Comparison of ENCODE assay signal across 16 cellular contexts in genomic region chr10:35228058-35228457, GRCh38.
DNase-seq lines count a peak whose midpoint lies in the region; ATAC-seq, FAIRE-seq and TF ChIP-seq lines count a peak whose summit lies in the region.
"Had no signal": no experiment of that assay in that cellular context is flagged by ENCODE, and none has a peak within 500 bp of the region (broad histone marks: within the 10 kb centered on the region; RNA-seq: fewer than 3 reads in every experiment).

No MANE protein-coding gene starts in this region.

- no peaks in the 10 kb centered on the region for H3K36me3 ChIP-seq in GM23338 (ENCODE audit: insufficient read depth)
- H3K36me3 ChIP-seq in SK-N-SH (replicated peaks in 1 of 2; ENCODE audit: control insufficient read depth in 1 of 2, insufficient read depth in 2 of 2, low read length in 1 of 2) = no peaks in the 10 kb centered on the region
- no peaks in the 10 kb centered on the region for H3K36me3 ChIP-seq in smooth muscle cell (ENCODE audit: low read depth)
- H3K36me3 ChIP-seq: HAP-1, SJCRH30 had no signal

- no peak for TF ChIP-seq POLR2A in GM12892 (IDR thresholded peaks at IDR 0.05; ENCODE audit: low read depth, low read length)

- TF ChIP-seq CTCF in GM23338 (conservative IDR thresholded peaks at IDR 0.05; ENCODE audit: low read depth in 2 of 2) (peak in 1 of 2 experiments; percentile 30; a peak in 2 of 4 replicates), SK-N-SH (IDR thresholded peaks at IDR 0.05) (peak; percentile 26; the same call in 1 of the 2 replicates), fibroblast of pulmonary artery (IDR thresholded peaks at IDR 0.05; ENCODE audit: low read length, missing control alignments) (peak; percentile 3), smooth muscle cell (IDR thresholded peaks at IDR 0.05; ENCODE audit: borderline replicate concordance, insufficient read depth, poor library complexity, severe bottlenecking) (peak; percentile 12)

- no peak for TF ChIP-seq EP300 in SK-N-SH (IDR thresholded peaks at IDR 0.05; ENCODE audit: borderline replicate concordance in 1 of 2, low read depth in 1 of 2, low read length in 1 of 2)

- H3K9me3 ChIP-seq in SK-N-SH (no peaks in the 10 kb centered on the region), smooth muscle cell (replicated peaks; ENCODE audit: low read depth) (no peaks in the 10 kb centered on the region)
- H3K9me3 ChIP-seq: HAP-1, SJCRH30 had no signal

- H3K27me3 ChIP-seq in GM23338 (ENCODE audit: insufficient read depth) (no peaks in the 10 kb centered on the region), SK-N-SH (ENCODE audit: insufficient read depth) (no peaks in the 10 kb centered on the region), smooth muscle cell (ENCODE audit: low read depth) (no peaks in the 10 kb centered on the region)
- H3K27me3 ChIP-seq: SJCRH30 had no signal

- POLR2A ChIA-PET in SK-N-SH (lab: Yijun Ruan, JAX) = interaction anchor here (0.6 kb wide), 1 partner anchor 99 kb away, joined by 4 read pairs; no protein-coding TSS in a partner anchor

- no peak overlapping the region for H3K4me3 Mint-ChIP-seq in GM23338

- CTCF ChIA-PET in SK-N-SH (lab: Yijun Ruan, JAX) = interaction anchor here (0.8 to 1.5 kb wide), 3 partner anchors 9 to 108 kb away, joined by 3 read pairs; no protein-coding TSS in a partner anchor

- H3K9me2 ChIP-seq in GM23338 (ENCODE audit: insufficient read depth) (no peaks in the 10 kb centered on the region), SK-N-SH (no peaks in the 10 kb centered on the region)

- no peaks in the 10 kb centered on the region for H3K4me1 ChIP-seq in GM23338 (ENCODE audit: insufficient read depth)
- H3K4me1 ChIP-seq in SK-N-SH (ENCODE audit: control insufficient read depth in 1 of 2, insufficient read depth in 2 of 2, low read depth in 1 of 2, low read length in 1 of 2) = no peaks in the 10 kb centered on the region
- peaks cover 3% of the 10 kb centered on the region for H3K4me1 ChIP-seq in smooth muscle cell (ENCODE audit: low read depth)
- H3K4me1 ChIP-seq: HAP-1, SJCRH30 had no signal

- H3K4me1 Mint-ChIP-seq in GM23338 = peaks cover 6% of the 10 kb centered on the region

- H3K9ac ChIP-seq in SK-N-SH = no peak overlapping the region
- no peak overlapping the region for H3K9ac ChIP-seq in smooth muscle cell (ENCODE audit: low read depth)

- ATAC-seq in GM23338 = no peak

- H3F3A ChIP-seq in GM23338 (replicated peaks; ENCODE audit: low read depth) (no peaks in the 10 kb centered on the region), SK-N-SH (replicated peaks; ENCODE audit: insufficient read depth) (no peaks in the 10 kb centered on the region), smooth muscle cell (ENCODE audit: low read depth) (no peaks in the 10 kb centered on the region)

- no peaks in the 10 kb centered on the region for H3K9me3 Mint-ChIP-seq in GM23338

- 87% methylated on average over 1 of the region's 1 CpG for WGBS in SK-N-SH (ENCODE audit: low lambda C conversion rate)
- WGBS in smooth muscle cell (ENCODE audit: low lambda C conversion rate) = 89% methylated on average over 1 of the region's 1 CpG

- H3K79me2 ChIP-seq in GM23338 (replicated peaks; ENCODE audit: insufficient read depth) (no peaks in the 10 kb centered on the region), SK-N-SH (ENCODE audit: insufficient read depth) (no peaks in the 10 kb centered on the region), smooth muscle cell (ENCODE audit: low read depth) (no peaks in the 10 kb centered on the region)

- peak; percentile 27 for DNase-seq in GM23338 (ENCODE audit: low spot score)
- no peak for DNase-seq in SK-N-SH
- no peak for DNase-seq in fibroblast of pulmonary artery (ENCODE audit: low read depth)
- no peak for DNase-seq in smooth muscle cell (lab: John Stamatoyannopoulos, UW; ENCODE audit: unreplicated experiment)
- no peak for DNase-seq in activated CD4-positive, CD25-positive, alpha-beta regulatory T cell (lab: John Stamatoyannopoulos, UW)
- no peak for DNase-seq in DMS114 treated with DMSO at 0.1 percent for 48 hours (lab: John Stamatoyannopoulos, UW; ENCODE audit: unreplicated experiment)
- no peak for DNase-seq in GM12892 (ENCODE audit: insufficient read length)
- DNase-seq: C1 segment of cervical spinal cord, DMS79, GDM1, MV-4-11, NCI-H1436, NCI-H2029 treated with DMSO at 0.1 percent for 48 hours, NCI-H524, SJCRH30 had no signal

- H2AFZ ChIP-seq in GM23338 (no peak overlapping the region), SK-N-SH (ENCODE audit: low read depth) (no peak overlapping the region), smooth muscle cell (ENCODE audit: low read depth) (no peak overlapping the region)

- H3K4me2 ChIP-seq in GM23338 = no peak overlapping the region
- H3K4me2 ChIP-seq in SK-N-SH = no peak overlapping the region
- no peak overlapping the region for H3K4me2 ChIP-seq in smooth muscle cell

- no peak for TF ChIP-seq RAD21 in SK-N-SH (IDR thresholded peaks at IDR 0.05; ENCODE audit: low read length)

- H3K27ac ChIP-seq in GM23338 (ENCODE audit: low read depth) (no peak overlapping the region), SK-N-SH (ENCODE audit: low read depth in 2 of 2, low read length in 1 of 2) (no peak overlapping the region), smooth muscle cell (ENCODE audit: low read depth) (no peak overlapping the region)
- H3K27ac ChIP-seq: SJCRH30 had no signal

- no peaks in the 10 kb centered on the region for H3K36me3 Mint-ChIP-seq in GM23338 (ENCODE audit: low read depth)

- H4K20me1 ChIP-seq in GM23338 (replicated peaks; ENCODE audit: insufficient read depth) (no peaks in the 10 kb centered on the region), SK-N-SH (ENCODE audit: insufficient read depth) (no peaks in the 10 kb centered on the region), smooth muscle cell (ENCODE audit: low read depth) (no peaks in the 10 kb centered on the region)

- H3K27ac Mint-ChIP-seq in GM23338 = no peak overlapping the region

- no peaks in the 10 kb centered on the region for H3K27me3 Mint-ChIP-seq in GM23338 (ENCODE audit: insufficient read depth, low read depth, poor library complexity)

- no peak overlapping the region for H3K4me3 ChIP-seq in GM23338
- H3K4me3 ChIP-seq in SK-N-SH (ENCODE audit: low read depth in 2 of 2, low read length in 1 of 2) = no peak overlapping the region
- no peak overlapping the region for H3K4me3 ChIP-seq in fibroblast of pulmonary artery (replicated peaks; ENCODE audit: low read depth, low read length)
- H3K4me3 ChIP-seq in smooth muscle cell = no peak overlapping the region
- H3K4me3 ChIP-seq: HAP-1, SJCRH30 had no signal

- FAIRE-seq in GM12892 (lab: Jason Lieb, UNC) = no peak

TF ChIP-seq in SK-N-SH, 30 proteins besides CTCF, POLR2A, EP300 and RAD21 (continues in another document):
- TF ChIP-seq ELF1 (IDR thresholded peaks at IDR 0.05) (no peak), FOSL2 (IDR thresholded peaks at IDR 0.05; ENCODE audit: borderline replicate concordance, low read depth) (no peak), TEAD4 (IDR thresholded peaks at IDR 0.05; ENCODE audit: borderline replicate concordance, insufficient read depth) (no peak), FOXM1 (IDR thresholded peaks at IDR 0.05; ENCODE audit: low read depth) (no peak), CHD2 (IDR thresholded peaks at IDR 0.05; ENCODE audit: low read length, partially characterized antibody) (no peak), ZBTB33 (IDR thresholded peaks at IDR 0.05; ENCODE audit: borderline replicate concordance, low read depth) (no peak), MEF2A (IDR thresholded peaks at IDR 0.05; ENCODE audit: borderline replicate concordance, low read depth) (no peak), NFIC (IDR thresholded peaks at IDR 0.05; ENCODE audit: borderline replicate concordance) (no peak), JUND (IDR thresholded peaks at IDR 0.05) (no peak), GABPA (IDR thresholded peaks at IDR 0.05; ENCODE audit: low read depth) (no peak), YY1 (IDR thresholded peaks at IDR 0.05; ENCODE audit: low read depth) (no peak), IRF3 (IDR thresholded peaks at IDR 0.05; ENCODE audit: low read depth, low read length) (no peak), MAX (IDR thresholded peaks at IDR 0.05; ENCODE audit: low read depth) (no peak), TAF1 (IDR thresholded peaks at IDR 0.05; ENCODE audit: borderline replicate concordance, low read depth, low read length) (no peak), GATA2 (CRISPR knock-in tag; IDR thresholded peaks at IDR 0.05) (no peak), SMC3 (IDR thresholded peaks at IDR 0.05; ENCODE audit: low read depth, low read length) (no peak)
